In the genomic region with DNA sequence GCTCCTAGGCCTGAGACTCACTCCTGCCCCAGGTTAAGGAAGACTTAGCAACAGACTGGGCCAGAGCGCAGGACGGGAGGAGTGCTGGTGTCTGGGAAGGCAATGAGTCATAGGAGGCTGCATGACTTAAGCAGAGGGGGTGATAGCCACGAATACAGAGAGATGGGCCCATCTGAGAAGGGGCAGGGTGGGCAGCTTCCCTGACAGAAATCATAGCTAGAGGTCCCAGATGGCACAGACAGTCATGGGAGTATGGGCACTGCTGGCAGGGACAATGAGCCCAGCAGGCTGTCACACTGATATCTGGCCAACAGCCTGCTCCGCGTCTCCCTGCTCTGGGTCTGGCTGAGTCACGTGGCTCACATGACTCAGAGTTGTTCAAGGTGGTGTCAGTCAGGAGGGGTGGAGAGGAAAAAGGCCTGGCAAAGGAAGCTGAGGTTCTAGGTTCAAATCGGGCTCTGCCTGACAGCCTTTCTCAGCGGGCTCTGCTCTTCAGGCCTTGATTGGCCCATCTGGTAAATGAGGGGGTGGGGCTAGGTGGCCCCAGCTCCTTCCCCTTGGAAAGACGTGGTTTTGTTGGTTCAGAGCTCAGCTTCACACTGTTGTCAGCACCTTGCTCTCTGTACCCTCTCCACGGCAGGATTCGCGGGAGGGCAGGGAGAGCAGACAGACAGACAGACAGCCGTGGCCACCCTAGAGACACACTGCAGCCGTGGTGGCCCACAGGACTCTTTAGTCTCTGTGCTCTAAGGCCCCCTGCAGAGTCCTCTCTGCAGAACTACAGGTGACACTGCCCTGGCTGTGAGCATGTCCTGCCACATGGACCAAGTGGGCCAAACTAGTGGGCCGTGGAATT, we compare ENCODE assay signal across 9 cellular contexts. TPM values are rescaled to one million over a fixed set of nuclear protein-coding genes. Genes with fewer than 3 reads are reported as not detected.
A peak's percentile ranks its signal among the peaks of the same experiment; 100 is the strongest.
DNase-seq lines count a peak whose midpoint lies in the region; ATAC-seq and TF ChIP-seq lines count a peak whose summit lies in the region.
"Had no signal": no experiment of that assay in that cellular context is flagged by ENCODE, and none has a peak within 500 bp of the region (broad histone marks: within the 10 kb centered on the region; RNA-seq: fewer than 3 reads in every experiment).

No MANE protein-coding gene starts in this region.

- H3K4me3 ChIP-seq in fibroblast of lung (replicated peaks in 1 of 4; ENCODE audit: control extremely low read depth in 1 of 4, insufficient read depth in 1 of 4, low read depth in 3 of 4, low read length in 4 of 4) = no peak overlapping the region

- H2AFZ ChIP-seq in fibroblast of lung (ENCODE audit: low read length) = peak overlapping the region; percentile 85

- H3K27me3 Mint-ChIP-seq in neural crest cell (ENCODE audit: low read depth) = no peaks in the 10 kb centered on the region

- H3K4me1 ChIP-seq in fibroblast of lung (ENCODE audit: control insufficient read depth, extremely low read depth, insufficient read depth, low read length) = peaks cover 31% of the 10 kb centered on the region

- H3K79me2 ChIP-seq in fibroblast of lung (ENCODE audit: control insufficient read depth, insufficient read depth, low read length) = peaks cover 3% of the 10 kb centered on the region

- H3K9me3 Mint-ChIP-seq in neural crest cell = no peaks in the 10 kb centered on the region

- H3K4me2 ChIP-seq in fibroblast of lung (ENCODE audit: extremely low read depth, insufficient read depth, low read length) = peak overlapping the region; percentile 75

- peak overlapping the region; percentile 51 for H3K27ac Mint-ChIP-seq in neural crest cell (ENCODE audit: unreplicated experiment)

- peaks cover 16% of the 10 kb centered on the region for H3K36me3 ChIP-seq in fibroblast of lung (ENCODE audit: control insufficient read depth, insufficient read depth, low read length)

- H4K20me1 ChIP-seq in fibroblast of lung (ENCODE audit: control insufficient read depth, extremely low read depth, insufficient read depth, low read length) = no peaks in the 10 kb centered on the region

- H3K27me3 ChIP-seq in fibroblast of lung (ENCODE audit: control insufficient read depth, insufficient read depth, low read length) = no peaks in the 10 kb centered on the region

- no peak overlapping the region for H3K4me3 Mint-ChIP-seq in neural crest cell

- ATAC-seq in SK-N-SH treated with all-trans-retinoic acid at 6 μM for 48 hours (peak; percentile 89), GM19023 (IDR thresholded peaks at IDR 0.05; ENCODE audit: unreplicated experiment) (no peak), HG03520 (IDR thresholded peaks at IDR 0.05; ENCODE audit: unreplicated experiment) (no peak), HG03139 (IDR thresholded peaks at IDR 0.05; ENCODE audit: unreplicated experiment) (no peak)

- H3K9me3 ChIP-seq in fibroblast of lung (ENCODE audit: control insufficient read depth, insufficient read depth, low read depth, low read length) = no peaks in the 10 kb centered on the region

- H3K27ac ChIP-seq in fibroblast of lung (ENCODE audit: insufficient read depth, low read length) = peak overlapping the region; percentile 88
- H3K27ac ChIP-seq: 22Rv1 had no signal

- no peaks in the 10 kb centered on the region for H3K36me3 Mint-ChIP-seq in neural crest cell (ENCODE audit: low read depth)

- peak; percentile 18 for DNase-seq in NCI-H1092 treated with DMSO at 0.1 percent for 48 hours (lab: John Stamatoyannopoulos, UW)
- no peak for DNase-seq in NCI-H1092 (lab: John Stamatoyannopoulos, UW)
- peak; percentile 95 to 99 for DNase-seq in fibroblast of lung (ENCODE audit: low read depth in 2 of 2)
- no peak for DNase-seq in neural crest cell (ENCODE audit: low read depth, low spot score)

- no peaks in the 10 kb centered on the region for H3K4me1 Mint-ChIP-seq in neural crest cell

- peak overlapping the region; percentile 33 for H3K9ac ChIP-seq in fibroblast of lung (ENCODE audit: insufficient read depth, low read length)

- TF ChIP-seq CTCF in fibroblast of lung (conservative IDR thresholded peaks at IDR 0.05 in 1 of 2, IDR thresholded peaks at IDR 0.05 in 1 of 2; ENCODE audit: low read depth in 1 of 2, low read length in 2 of 2) = no peak
- no peak for TF ChIP-seq CTCF in neural crest cell (conservative IDR thresholded peaks at IDR 0.05)

TF ChIP-seq in SK-N-SH treated with all-trans-retinoic acid at 6 μM for 48 hours, 23 proteins besides CTCF, POLR2A, EP300 and RAD21 (continues in another document):
- TF ChIP-seq, protein P1, sequence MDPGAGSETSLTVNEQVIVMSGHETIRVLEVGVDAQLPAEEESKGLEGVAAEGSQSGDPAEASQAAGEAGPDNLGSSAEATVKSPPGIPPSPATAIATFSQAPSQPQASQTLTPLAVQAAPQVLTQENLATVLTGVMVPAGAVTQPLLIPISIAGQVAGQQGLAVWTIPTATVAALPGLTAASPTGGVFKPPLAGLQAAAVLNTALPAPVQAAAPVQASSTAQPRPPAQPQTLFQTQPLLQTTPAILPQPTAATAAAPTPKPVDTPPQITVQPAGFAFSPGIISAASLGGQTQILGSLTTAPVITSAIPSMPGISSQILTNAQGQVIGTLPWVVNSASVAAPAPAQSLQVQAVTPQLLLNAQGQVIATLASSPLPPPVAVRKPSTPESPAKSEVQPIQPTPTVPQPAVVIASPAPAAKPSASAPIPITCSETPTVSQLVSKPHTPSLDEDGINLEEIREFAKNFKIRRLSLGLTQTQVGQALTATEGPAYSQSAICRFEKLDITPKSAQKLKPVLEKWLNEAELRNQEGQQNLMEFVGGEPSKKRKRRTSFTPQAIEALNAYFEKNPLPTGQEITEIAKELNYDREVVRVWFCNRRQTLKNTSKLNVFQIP (CRISPR knock-in tag; IDR thresholded peaks at IDR 0.05; ENCODE audit: borderline replicate concordance, low read depth) = no peak
- no peak for TF ChIP-seq ZFP3 (CRISPR knock-in tag; IDR thresholded peaks at IDR 0.05)
- TF ChIP-seq ZNF565 (CRISPR knock-in tag; conservative IDR thresholded peaks at IDR 0.05; ENCODE audit: low read depth) = no peak
- no peak for TF ChIP-seq ZNF8 (CRISPR knock-in tag; IDR thresholded peaks at IDR 0.05)
- TF ChIP-seq BACH2 (CRISPR knock-in tag; IDR thresholded peaks at IDR 0.05; ENCODE audit: borderline replicate concordance) = no peak
- no peak; the same call in 1 of the 2 replicates for TF ChIP-seq ARNTL (CRISPR knock-in tag; IDR thresholded peaks at IDR 0.05; ENCODE audit: borderline replicate concordance, low read depth)
- TF ChIP-seq, protein P2, sequence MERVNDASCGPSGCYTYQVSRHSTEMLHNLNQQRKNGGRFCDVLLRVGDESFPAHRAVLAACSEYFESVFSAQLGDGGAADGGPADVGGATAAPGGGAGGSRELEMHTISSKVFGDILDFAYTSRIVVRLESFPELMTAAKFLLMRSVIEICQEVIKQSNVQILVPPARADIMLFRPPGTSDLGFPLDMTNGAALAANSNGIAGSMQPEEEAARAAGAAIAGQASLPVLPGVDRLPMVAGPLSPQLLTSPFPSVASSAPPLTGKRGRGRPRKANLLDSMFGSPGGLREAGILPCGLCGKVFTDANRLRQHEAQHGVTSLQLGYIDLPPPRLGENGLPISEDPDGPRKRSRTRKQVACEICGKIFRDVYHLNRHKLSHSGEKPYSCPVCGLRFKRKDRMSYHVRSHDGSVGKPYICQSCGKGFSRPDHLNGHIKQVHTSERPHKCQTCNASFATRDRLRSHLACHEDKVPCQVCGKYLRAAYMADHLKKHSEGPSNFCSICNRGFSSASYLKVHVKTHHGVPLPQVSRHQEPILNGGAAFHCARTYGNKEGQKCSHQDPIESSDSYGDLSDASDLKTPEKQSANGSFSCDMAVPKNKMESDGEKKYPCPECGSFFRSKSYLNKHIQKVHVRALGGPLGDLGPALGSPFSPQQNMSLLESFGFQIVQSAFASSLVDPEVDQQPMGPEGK (CRISPR knock-in tag; IDR thresholded peaks at IDR 0.05; ENCODE audit: borderline replicate concordance) = peak; percentile 59; the same call in 1 of the 2 replicates
- TF ChIP-seq, protein P3, sequence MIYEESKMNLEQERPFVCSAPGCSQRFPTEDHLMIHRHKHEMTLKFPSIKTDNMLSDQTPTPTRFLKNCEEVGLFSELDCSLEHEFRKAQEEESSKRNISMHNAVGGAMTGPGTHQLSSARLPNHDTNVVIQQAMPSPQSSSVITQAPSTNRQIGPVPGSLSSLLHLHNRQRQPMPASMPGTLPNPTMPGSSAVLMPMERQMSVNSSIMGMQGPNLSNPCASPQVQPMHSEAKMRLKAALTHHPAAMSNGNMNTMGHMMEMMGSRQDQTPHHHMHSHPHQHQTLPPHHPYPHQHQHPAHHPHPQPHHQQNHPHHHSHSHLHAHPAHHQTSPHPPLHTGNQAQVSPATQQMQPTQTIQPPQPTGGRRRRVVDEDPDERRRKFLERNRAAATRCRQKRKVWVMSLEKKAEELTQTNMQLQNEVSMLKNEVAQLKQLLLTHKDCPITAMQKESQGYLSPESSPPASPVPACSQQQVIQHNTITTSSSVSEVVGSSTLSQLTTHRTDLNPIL (CRISPR knock-in tag; IDR thresholded peaks at IDR 0.05; ENCODE audit: low read depth) = no peak
- no peak for TF ChIP-seq ZNF70 (CRISPR knock-in tag; IDR thresholded peaks at IDR 0.05)
- no peak for TF ChIP-seq TCF4 (CRISPR knock-in tag; IDR thresholded peaks at IDR 0.05; ENCODE audit: borderline replicate concordance)
- TF ChIP-seq SNAI2 (CRISPR knock-in tag; IDR thresholded peaks at IDR 0.05) = no peak
- no peak for TF ChIP-seq ZC3H10 (CRISPR knock-in tag; IDR thresholded peaks at IDR 0.05)
- 0 out of 2 replicates have a peak, but pooled peaks have one; percentile 32 for TF ChIP-seq ISL1 (CRISPR knock-in tag; IDR thresholded peaks at IDR 0.05)
- no peak for TF ChIP-seq GLIS3 (CRISPR knock-in tag; IDR thresholded peaks at IDR 0.05)
- TF ChIP-seq, protein P4, sequence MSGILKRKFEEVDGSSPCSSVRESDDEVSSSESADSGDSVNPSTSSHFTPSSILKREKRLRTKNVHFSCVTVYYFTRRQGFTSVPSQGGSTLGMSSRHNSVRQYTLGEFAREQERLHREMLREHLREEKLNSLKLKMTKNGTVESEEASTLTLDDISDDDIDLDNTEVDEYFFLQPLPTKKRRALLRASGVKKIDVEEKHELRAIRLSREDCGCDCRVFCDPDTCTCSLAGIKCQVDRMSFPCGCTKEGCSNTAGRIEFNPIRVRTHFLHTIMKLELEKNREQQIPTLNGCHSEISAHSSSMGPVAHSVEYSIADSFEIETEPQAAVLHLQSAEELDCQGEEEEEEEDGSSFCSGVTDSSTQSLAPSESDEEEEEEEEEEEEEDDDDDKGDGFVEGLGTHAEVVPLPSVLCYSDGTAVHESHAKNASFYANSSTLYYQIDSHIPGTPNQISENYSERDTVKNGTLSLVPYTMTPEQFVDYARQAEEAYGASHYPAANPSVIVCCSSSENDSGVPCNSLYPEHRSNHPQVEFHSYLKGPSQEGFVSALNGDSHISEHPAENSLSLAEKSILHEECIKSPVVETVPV (CRISPR knock-in tag; IDR thresholded peaks at IDR 0.05) = no peak
- no peak for TF ChIP-seq ESRRG (CRISPR knock-in tag; IDR thresholded peaks at IDR 0.05)
- TF ChIP-seq ZFP30 (CRISPR knock-in tag; IDR thresholded peaks at IDR 0.05) = no peak

RNA-seq across cellular contexts. Expression of a gene that starts 47.8 kb away (rescaled TPM):
- total RNA-seq in fibroblast of lung (not detected in 2 replicates), neural crest cell (26.3 and 29.6 TPM in 2 replicates)
- polyA plus RNA-seq in fibroblast of lung = not detected in 2 replicates
- not detected in 2 replicates for polyA plus RNA-seq in fibroblast of lung (2012)
- not detected in 2 replicates for polyA minus RNA-seq in fibroblast of lung (ENCODE audit: low replicate concordance)

Comparison
In these comparisons a context has a peak if more than half of its experiments do, and no peak if none do; other contexts are left out.
1. DNase-seq: peak in NCI-H1092 treated with DMSO at 0.1 percent for 48 hours (single experiment) and fibroblast of lung (2 of 2); none in NCI-H1092 (single experiment) and neural crest cell (single experiment).
2. RNA of a gene that starts 47.8 kb away (total RNA-seq): 26.3 to 29.6 TPM in neural crest cell; not detected in fibroblast of lung; every median in the first group is over 10 times any median in the second.